In genomic region chr2:23449413-23449812, GRCh38 we compare ENCODE assay signal across 11 cellular contexts.
A peak's percentile ranks its signal among the peaks of the same experiment; 100 is the strongest.
DNase-seq lines count a peak whose midpoint lies in the region; ATAC-seq, FAIRE-seq and TF ChIP-seq lines count a peak whose summit lies in the region.
"Had no signal": no experiment of that assay in that cellular context is flagged by ENCODE, and none has a peak within 500 bp of the region (broad histone marks: within the 10 kb centered on the region; RNA-seq: fewer than 3 reads in every experiment).

No MANE protein-coding gene starts in this region.

- POLR2A ChIA-PET in activated CD4-positive, alpha-beta T cell treated with anti-CD3 and anti-CD28 coated beads for 36 hours (lab: Charles Lee) = no interaction called here

- H3K27ac ChIP-seq in small intestine (ENCODE audit: low read depth in 1 of 2, low read length in 1 of 2) (no peak overlapping the region), stomach (no peak overlapping the region)
- H3K27ac ChIP-seq: neural progenitor cell had no signal

- no peaks in the 10 kb centered on the region for H3K36me3 Mint-ChIP-seq in neural crest cell (ENCODE audit: low read depth)
- no peaks in the 10 kb centered on the region for H3K36me3 Mint-ChIP-seq in activated CD4-positive, alpha-beta T cell treated with anti-CD3 and anti-CD28 coated beads for 36 hours (ENCODE audit: low read depth)
- H3K36me3 Mint-ChIP-seq: IgD-negative memory B cell had no signal

- no peaks in the 10 kb centered on the region for H3K27me3 ChIP-seq in small intestine (ENCODE audit: control insufficient read depth in 2 of 2, insufficient read depth in 2 of 2, low read length in 2 of 2)
- H3K27me3 ChIP-seq in stomach = no peaks in the 10 kb centered on the region
- H3K27me3 ChIP-seq: neural progenitor cell had no signal

- FAIRE-seq in small intestine (lab: Jason Lieb, UNC) = no peak

- H3K4me1 Mint-ChIP-seq in neural crest cell = peaks cover 52% of the 10 kb centered on the region
- H3K4me1 Mint-ChIP-seq in activated CD4-positive, alpha-beta T cell treated with anti-CD3 and anti-CD28 coated beads for 36 hours = peaks cover 20% of the 10 kb centered on the region

- no peaks in the 10 kb centered on the region for H3K4me1 ChIP-seq in small intestine (ENCODE audit: control insufficient read depth in 2 of 2, insufficient read depth in 1 of 2, low read depth in 1 of 2, low read length in 1 of 2)
- peaks cover 4 to 26% (median 12%) of the 10 kb centered on the region in 4 donors for H3K4me1 ChIP-seq in stomach

- no peak overlapping the region for H3K4me3 ChIP-seq in small intestine (ENCODE audit: low read depth in 1 of 2, low read length in 2 of 2)
- H3K4me3 ChIP-seq in stomach = no peak overlapping the region
- H3K4me3 ChIP-seq: neural progenitor cell had no signal

- TF ChIP-seq CTCF in neural crest cell (conservative IDR thresholded peaks at IDR 0.05) (no peak), stomach (IDR thresholded peaks at IDR 0.05) (no peak)

- CTCF ChIA-PET in activated CD4-positive, alpha-beta T cell treated with anti-CD3 and anti-CD28 coated beads for 36 hours (lab: Charles Lee) = no interaction called here

- H3K36me3 ChIP-seq in small intestine (ENCODE audit: control insufficient read depth in 2 of 2, insufficient read depth in 2 of 2, low read length in 2 of 2) = no peaks in the 10 kb centered on the region
- no peaks in the 10 kb centered on the region for H3K36me3 ChIP-seq in stomach
- H3K36me3 ChIP-seq: neural progenitor cell had no signal

- intact Hi-C loops in activated CD4-positive, alpha-beta T cell treated with anti-CD3 and anti-CD28 coated beads for 36 hours (cut with DNase I, micrococcal nuclease) = no loop called here
- intact Hi-C loops in stomach (cut with DNase I; ENCODE audit: low total_unique reads) = no loop called here

- H3K9me3 Mint-ChIP-seq in neural crest cell = peaks cover 3% of the 10 kb centered on the region
- no peaks in the 10 kb centered on the region for H3K9me3 Mint-ChIP-seq in activated CD4-positive, alpha-beta T cell treated with anti-CD3 and anti-CD28 coated beads for 36 hours (ENCODE audit: low read depth)
- H3K9me3 Mint-ChIP-seq: IgD-negative memory B cell, neural progenitor cell had no signal

- H3K9me3 ChIP-seq in small intestine (ENCODE audit: control insufficient read depth, low read depth) (no peaks in the 10 kb centered on the region), stomach (no peaks in the 10 kb centered on the region)

- H3K4me3 Mint-ChIP-seq in neural crest cell = no peak overlapping the region
- no peak overlapping the region for H3K4me3 Mint-ChIP-seq in activated CD4-positive, alpha-beta T cell treated with anti-CD3 and anti-CD28 coated beads for 36 hours
- H3K4me3 Mint-ChIP-seq: neural progenitor cell had no signal

- H3K27ac Mint-ChIP-seq in neural crest cell (ENCODE audit: unreplicated experiment) = peak overlapping the region; percentile 55
- no peak overlapping the region for H3K27ac Mint-ChIP-seq in activated CD4-positive, alpha-beta T cell treated with anti-CD3 and anti-CD28 coated beads for 36 hours
- H3K27ac Mint-ChIP-seq: IgD-negative memory B cell, neural progenitor cell had no signal

- DNase-seq in neural crest cell (ENCODE audit: low read depth, low spot score) (no peak), small intestine (no peak), stomach (no peak), HuH-7 (ENCODE audit: low spot score) (no peak)
- DNase-seq in activated CD4-positive, alpha-beta T cell treated with anti-CD3 and anti-CD28 coated beads for 36 hours = no peak
- DNase-seq: hippocampal formation had no signal

- TF ChIP-seq EP300 in stomach (IDR thresholded peaks at IDR 0.05) = no peak

- ATAC-seq in GM19035 (IDR thresholded peaks at IDR 0.05; ENCODE audit: unreplicated experiment) = peak; percentile 83
- ATAC-seq in HG02759 (IDR thresholded peaks at IDR 0.05; ENCODE audit: unreplicated experiment) = peak; percentile 80
- peak; percentile 76 for ATAC-seq in HG03575 (IDR thresholded peaks at IDR 0.05; ENCODE audit: extremely low read depth, insufficient number of reproducible peaks, low FRiP score, unreplicated experiment)
- no peak for ATAC-seq in activated CD4-positive, alpha-beta T cell treated with anti-CD3 and anti-CD28 coated beads for 36 hours

- TF ChIP-seq POLR2A in stomach (IDR thresholded peaks at IDR 0.05) = no peak

- no peaks in the 10 kb centered on the region for H3K27me3 Mint-ChIP-seq in neural crest cell (ENCODE audit: low read depth)
- peaks cover 2% of the 10 kb centered on the region for H3K27me3 Mint-ChIP-seq in activated CD4-positive, alpha-beta T cell treated with anti-CD3 and anti-CD28 coated beads for 36 hours
